Comparison of ENCODE assay signal across 8 cellular contexts in the genomic region with DNA sequence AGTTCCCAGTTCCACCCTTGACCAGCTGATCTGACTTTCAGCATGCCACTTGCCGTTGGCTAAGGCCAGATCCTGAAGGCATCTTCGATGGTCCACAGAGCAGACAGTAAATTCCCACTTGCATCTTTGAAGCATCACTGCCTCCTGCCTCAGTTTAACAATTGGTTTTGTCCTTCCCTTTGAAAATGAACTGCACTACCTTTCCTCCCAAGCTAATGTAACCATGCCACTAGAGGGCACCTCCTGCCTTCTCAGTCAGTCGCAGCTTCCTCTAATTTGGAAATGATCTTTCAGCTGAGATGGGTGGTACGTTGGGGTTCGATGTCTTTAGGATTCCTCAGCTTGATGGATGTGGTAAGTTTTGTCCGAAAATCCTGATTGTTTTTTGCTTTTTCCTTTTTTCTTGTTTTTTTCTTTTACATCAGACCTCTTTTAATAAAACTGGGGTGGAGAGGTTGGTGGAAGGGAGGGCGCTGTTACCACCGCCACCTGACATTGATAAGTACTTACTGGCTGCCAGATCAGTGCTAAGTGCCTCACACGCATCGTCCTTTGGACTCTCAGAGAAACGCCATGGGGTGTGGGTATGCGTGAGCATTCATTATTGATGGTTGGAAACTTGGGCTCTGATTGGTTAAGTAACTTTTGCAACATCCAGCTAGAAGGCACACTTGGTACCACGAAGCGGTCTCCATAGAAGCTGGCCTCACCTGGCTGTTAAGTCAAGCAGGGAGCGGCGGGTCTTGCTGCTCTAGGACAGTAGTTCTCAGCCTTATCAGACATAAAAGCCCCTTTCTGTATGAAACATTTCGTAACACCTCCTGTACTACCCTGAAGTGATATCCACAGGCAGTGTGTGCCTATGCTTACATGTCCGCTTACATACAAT. TPM values are rescaled to one million over a fixed set of nuclear protein-coding genes. Genes with fewer than 3 reads are reported as not detected.
DNase-seq lines count a peak whose midpoint lies in the region; ATAC-seq, FAIRE-seq and TF ChIP-seq lines count a peak whose summit lies in the region.

No MANE protein-coding gene starts in this region.

- peak; percentile 80 for TF ChIP-seq CTCF in bronchial epithelial cell (IDR thresholded peaks at IDR 0.05; ENCODE audit: insufficient read depth, low read length, severe bottlenecking)

- peak overlapping the region; percentile 29 for H3K4me3 ChIP-seq in bronchial epithelial cell (ENCODE audit: low read depth, low read length)

- ATAC-seq in HG02970 (IDR thresholded peaks at IDR 0.05; ENCODE audit: low FRiP score, unreplicated experiment) = peak; percentile 31

- FAIRE-seq in bronchial epithelial cell (lab: Jason Lieb, UNC) = no peak

- no peaks in the 10 kb centered on the region for H3K36me3 ChIP-seq in bronchial epithelial cell (ENCODE audit: control insufficient read depth, insufficient read depth, low read length)

- DNase-seq in activated gamma-delta T cell treated with Interleukin-2 at 50 U/mL for 16 hours (peak; percentile 53), activated gamma-delta T cell (lab: John Stamatoyannopoulos, UW) (no peak), NCI-H187 treated with DMSO at 0.1 percent for 48 hours (lab: John Stamatoyannopoulos, UW) (peak; percentile 65), UCSD-AML1 (lab: John Stamatoyannopoulos, UW; ENCODE audit: unreplicated experiment) (peak; percentile 62), bronchial epithelial cell (ENCODE audit: low read depth) (peak; percentile 64), inferior parietal cortex (ENCODE audit: extremely low spot score) (peak; percentile 81)
- peak; percentile 36 for DNase-seq in stimulated activated CD4-positive, alpha-beta T cell treated with anti-CD3 and anti-CD28 coated beads, Interleukin-12 subunit alpha, Interleukin-12 subunit beta, amount 100 ng/mL, for 4 hours

- no peaks in the 10 kb centered on the region for H3K27me3 ChIP-seq in bronchial epithelial cell (ENCODE audit: control insufficient read depth, insufficient read depth, low read length)

RNA-seq across cellular contexts. Expression of a gene that starts 16.9 kb away (rescaled TPM):
- 36.9 and 44.4 TPM in 2 replicates for total RNA-seq in bronchial epithelial cell

RNA-seq across cellular contexts. Expression of a gene that starts 19.7 kb away (rescaled TPM):
- total RNA-seq in bronchial epithelial cell = 51.3 and 69.8 TPM in 2 replicates

RNA-seq across cellular contexts. Expression of a gene that starts 38.7 kb away (rescaled TPM):
- 1.1 and 3.2 TPM in 2 replicates for total RNA-seq in bronchial epithelial cell
